Comparison of ENCODE assay signal across 8 cellular contexts in genomic region chr19:16571283-16571682, GRCh38. TPM values are rescaled to one million over a fixed set of nuclear protein-coding genes. Genes with fewer than 3 reads are reported as not detected.
DNase-seq lines count a peak whose midpoint lies in the region; ATAC-seq and TF ChIP-seq lines count a peak whose summit lies in the region.

No MANE protein-coding gene starts in this region.

- intact Hi-C loops in dendritic cell treated with granulocyte-macrophage colony-stimulating factor and Interleukin-4, amounts not matched to agents 40 ng/mL and 50 ng/mL, for 4 days (cut with micrococcal nuclease): loop anchor here (5.0 kb wide), 1 partner anchor 56 kb away; the partner anchor contains the start of gene MED26
- intact Hi-C loops in naive thymus-derived CD4-positive, alpha-beta T cell (cut with micrococcal nuclease): no loop called here

- peaks cover 45% of the 10 kb centered on the region for H3K4me1 Mint-ChIP-seq in dendritic cell treated with granulocyte-macrophage colony-stimulating factor and Interleukin-4, amounts not matched to agents 40 ng/mL and 50 ng/mL, for 4 days (ENCODE audit: low read depth)
- peaks cover 41 to 79% (median 51%) of the 10 kb centered on the region in 7 donors for H3K4me1 Mint-ChIP-seq in naive thymus-derived CD4-positive, alpha-beta T cell

- peaks cover 0 to 37% (median 5%) of the 10 kb centered on the region in 3 experiments for H3K36me3 ChIP-seq in naive thymus-derived CD4-positive, alpha-beta T cell (ENCODE audit: control insufficient read depth in 2 of 3, insufficient read depth in 3 of 3, low read length in 3 of 3)

- no peaks in the 10 kb centered on the region for H3K27me3 Mint-ChIP-seq in dendritic cell treated with granulocyte-macrophage colony-stimulating factor and Interleukin-4, amounts not matched to agents 40 ng/mL and 50 ng/mL, for 4 days
- H3K27me3 Mint-ChIP-seq in naive thymus-derived CD4-positive, alpha-beta T cell: peaks cover 0 to 2% (median 0%) of the 10 kb centered on the region in 5 donors

- H3K9me3 Mint-ChIP-seq in dendritic cell treated with granulocyte-macrophage colony-stimulating factor and Interleukin-4, amounts not matched to agents 40 ng/mL and 50 ng/mL, for 4 days: no peaks in the 10 kb centered on the region
- H3K9me3 Mint-ChIP-seq in naive thymus-derived CD4-positive, alpha-beta T cell: peaks cover 0 to 3% (median 0%) of the 10 kb centered on the region in 11 donors

- H3K36me3 Mint-ChIP-seq in dendritic cell treated with granulocyte-macrophage colony-stimulating factor and Interleukin-4, amounts not matched to agents 40 ng/mL and 50 ng/mL, for 4 days (ENCODE audit: low read depth): peaks cover 90% of the 10 kb centered on the region
- peaks cover 3 to 21% (median 13%) of the 10 kb centered on the region in 5 donors for H3K36me3 Mint-ChIP-seq in naive thymus-derived CD4-positive, alpha-beta T cell

- peak overlapping the region; percentile 87 for H3K4me3 Mint-ChIP-seq in dendritic cell treated with granulocyte-macrophage colony-stimulating factor and Interleukin-4, amounts not matched to agents 40 ng/mL and 50 ng/mL, for 4 days
- peak overlapping the region; percentile 74 to 99 (median 82) for H3K4me3 Mint-ChIP-seq in naive thymus-derived CD4-positive, alpha-beta T cell

- CTCF ChIA-PET in naive thymus-derived CD4-positive, alpha-beta T cell (lab: Charles Lee): interaction anchor here (0.6 kb wide), 1 partner anchor 37 kb away, joined by 3 read pairs; no protein-coding TSS in a partner anchor

- no peaks in the 10 kb centered on the region for H3K27me3 ChIP-seq in naive thymus-derived CD4-positive, alpha-beta T cell (ENCODE audit: control insufficient read depth in 2 of 2, insufficient read depth in 2 of 2, low read length in 2 of 2)

- H3K27ac ChIP-seq in naive thymus-derived CD4-positive, alpha-beta T cell (ENCODE audit: low read depth, low read length): peak overlapping the region; percentile 95

- TF ChIP-seq CTCF in GM13976 (IDR thresholded peaks at IDR 0.05; ENCODE audit: borderline replicate concordance, control extremely low read depth, extremely low read depth, insufficient read depth, missing control alignments): no peak

- POLR2A ChIA-PET in naive thymus-derived CD4-positive, alpha-beta T cell (lab: Charles Lee): interaction anchor here (0.6 to 1.4 kb wide), 5 partner anchors 13 to 324 kb away, joined by 3 to 4 read pairs (median 3); partner anchors contain the start of genes MED26 and TMEM38A

- peak overlapping the region; percentile 93 for H3K27ac Mint-ChIP-seq in dendritic cell treated with granulocyte-macrophage colony-stimulating factor and Interleukin-4, amounts not matched to agents 40 ng/mL and 50 ng/mL, for 4 days
- peak overlapping the region in 8 of 9 donors; percentile 41 to 90 (median 80) for H3K27ac Mint-ChIP-seq in naive thymus-derived CD4-positive, alpha-beta T cell

- ATAC-seq in naive thymus-derived CD4-positive, alpha-beta T cell: no peak
- ATAC-seq in GM19023 (IDR thresholded peaks at IDR 0.05; ENCODE audit: unreplicated experiment): no peak

- peaks cover 39% of the 10 kb centered on the region in 2 donors for H3K4me1 ChIP-seq in naive thymus-derived CD4-positive, alpha-beta T cell (ENCODE audit: control insufficient read depth in 2 of 2, insufficient read depth in 2 of 2, low read length in 2 of 2)

- DNase-seq in SKM-1 treated with dmso at 0.1 percent for 144 hours (lab: John Stamatoyannopoulos, UW; ENCODE audit: unreplicated experiment) (peak; percentile 8), SKM-1 (lab: John Stamatoyannopoulos, UW; ENCODE audit: unreplicated experiment) (no peak), NOMO-1 treated with dmso at 0.1 percent for 144 hours (lab: John Stamatoyannopoulos, UW; ENCODE audit: unreplicated experiment) (peak; percentile 20), GM13976 (ENCODE audit: low spot score) (no peak)
- DNase-seq in naive thymus-derived CD4-positive, alpha-beta T cell: no peak
- DNase-seq in stimulated activated CD4-positive, alpha-beta T cell treated with anti-CD3 and anti-CD28 coated beads, Interleukin-4, amount 100 ng/mL, for 4 hours: no peak

- H3K4me3 ChIP-seq in naive thymus-derived CD4-positive, alpha-beta T cell (ENCODE audit: low read length): peak overlapping the region; percentile 72

- in situ Hi-C loops in GM13976 (cut with MboI; ENCODE audit: low sequenced_read_pairs, unreplicated experiment): no loop called here

- H3K9me3 ChIP-seq in naive thymus-derived CD4-positive, alpha-beta T cell (ENCODE audit: control insufficient read depth in 2 of 3, low read length in 3 of 3): no peaks in the 10 kb centered on the region

RNA-seq across cellular contexts. Expression of gene SLC35E1, which starts 0.9 kb away (rescaled TPM):
- 10 to 100 TPM; 33.0 to 67.3 (median 58.7) TPM for total RNA-seq in naive thymus-derived CD4-positive, alpha-beta T cell
- polyA plus RNA-seq in naive thymus-derived CD4-positive, alpha-beta T cell: 10 to 100 TPM; 13.3 to 25.0 TPM

RNA-seq across cellular contexts. Expression of gene CHERP, which starts 29.0 kb away (rescaled TPM):
- total RNA-seq in naive thymus-derived CD4-positive, alpha-beta T cell: 10 to 100 TPM; 53.8 to 80.7 (median 62.7) TPM
- polyA plus RNA-seq in naive thymus-derived CD4-positive, alpha-beta T cell: 10 to 100 TPM; 10.4 to 24.3 TPM

RNA-seq across cellular contexts. Expression of gene MED26, which starts 56.7 kb away (rescaled TPM):
- total RNA-seq in naive thymus-derived CD4-positive, alpha-beta T cell: 10 to 100 TPM; 14.2 to 34.3 (median 17.4) TPM
- polyA plus RNA-seq in naive thymus-derived CD4-positive, alpha-beta T cell: 1 to 10 TPM; 3.3 to 5.3 TPM

Comparison
In these comparisons a context has a peak if more than half of its experiments do, and no peak if none do; other contexts are left out.
1. DNase-seq: peak in SKM-1 treated with dmso at 0.1 percent for 144 hours (single experiment) and NOMO-1 treated with dmso at 0.1 percent for 144 hours (single experiment); none in SKM-1 (single experiment), naive thymus-derived CD4-positive, alpha-beta T cell (0 of 9), stimulated activated CD4-positive, alpha-beta T cell treated with anti-CD3 and anti-CD28 coated beads, Interleukin-4, amount 100 ng/mL, for 4 hours (0 of 2) and GM13976 (single experiment).